Comparison of ENCODE assay signal across 8 cellular contexts in the genomic region with DNA sequence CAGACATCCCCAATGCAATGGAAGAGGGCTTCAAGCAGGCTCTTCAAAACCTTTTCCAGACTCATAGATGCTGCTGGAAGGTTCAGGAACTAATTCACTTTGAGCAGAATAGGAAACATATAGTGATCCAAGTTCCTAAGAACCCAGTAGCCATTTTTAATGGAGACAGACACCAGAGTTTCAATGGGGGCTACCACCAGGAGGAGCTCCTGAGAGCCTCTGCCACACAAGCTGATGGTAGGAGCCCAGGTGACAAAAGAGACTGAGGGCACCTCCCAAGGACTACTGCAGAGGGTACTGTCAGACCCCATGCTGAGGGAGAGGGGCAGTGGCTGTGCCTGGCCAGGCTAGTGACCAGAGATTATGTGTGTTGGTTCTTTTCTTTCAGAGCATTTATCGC. TPM values are rescaled to one million over a fixed set of nuclear protein-coding genes. Genes with fewer than 3 reads are reported as not detected.
DNase-seq lines count a peak whose midpoint lies in the region; ATAC-seq and TF ChIP-seq lines count a peak whose summit lies in the region.

No MANE protein-coding gene starts in this region.

- H4K20me1 ChIP-seq in PC-3 (ENCODE audit: low read length) (no peaks in the 10 kb centered on the region), mammary epithelial cell (ENCODE audit: insufficient read depth, low read length) (no peaks in the 10 kb centered on the region)

- in situ Hi-C loops in GM13976 (cut with MboI; ENCODE audit: low sequenced_read_pairs, unreplicated experiment): no loop called here
- in situ Hi-C loops in mammary epithelial cell (cut with MboI; ENCODE audit: low sequenced_read_pairs in 2 of 2): no loop called here

- WGBS in mammary epithelial cell (ENCODE audit: low coverage, missing lambda C conversion rate): 80% methylated on average over 1 of the region's 1 CpG
- 80% methylated on average over 1 of the region's 1 CpG for WGBS in esophagus muscularis mucosa

- intact Hi-C loops in PC-3 (cut with micrococcal nuclease): no loop called here
- intact Hi-C loops in mammary epithelial cell (cut with micrococcal nuclease): loop anchor here (1.0 kb wide), 1 partner anchor 45 kb away; no protein-coding TSS in a partner anchor
- intact Hi-C loops in esophagus muscularis mucosa (cut with DNase I): no loop called here

- H3K4me2 ChIP-seq in PC-3 (ENCODE audit: low read length): no peak overlapping the region
- H3K4me2 ChIP-seq in mammary epithelial cell (ENCODE audit: insufficient read depth, low read depth, low read length): no peak overlapping the region

- POLR2A ChIA-PET in PC-3 (lab: Charles Lee; ENCODE audit: unreplicated experiment): no interaction called here

- dilution Hi-C loops in mammary epithelial cell (cut with HindIII; ENCODE audit: low sequenced_read_pairs): no loop called here

- H3F3A ChIP-seq in PC-3 (ENCODE audit: low read length, unreplicated experiment): no peaks in the 10 kb centered on the region

- DNase-seq in GM13976 (ENCODE audit: low spot score) (no peak), PC-3 (peak; percentile 14), mammary epithelial cell (no peak), esophagus muscularis mucosa (ENCODE audit: extremely low spot score) (no peak), putamen (ENCODE audit: low spot score) (no peak), SIG-M5 treated with dmso at 0.1 percent for 504 hours (lab: John Stamatoyannopoulos, UW; ENCODE audit: unreplicated experiment) (no peak)
- DNase-seq in stimulated activated CD4-positive, alpha-beta T cell treated with anti-CD3 and anti-CD28 coated beads, Interleukin-2, amount 100 ng/mL, for 24 hours: peak; percentile 55 to 62

- no peak for TF ChIP-seq EP300 in esophagus muscularis mucosa (IDR thresholded peaks at IDR 0.05)

- H3K27me3 ChIP-seq in PC-3 (ENCODE audit: low read length): peaks cover 17% of the 10 kb centered on the region
- no peaks in the 10 kb centered on the region for H3K27me3 ChIP-seq in mammary epithelial cell (ENCODE audit: insufficient read depth, low read length)
- H3K27me3 ChIP-seq in esophagus muscularis mucosa: no peaks in the 10 kb centered on the region

- BruUV-seq in PC-3 (replicated peaks; lab: Mats Ljungman, UMichigan): no TSS peak
- BruUV-seq in mammary epithelial cell (replicated peaks; lab: Mats Ljungman, UMichigan): no TSS peak

- CTCF ChIA-PET in PC-3 (lab: Charles Lee): no interaction called here
- CTCF ChIA-PET in mammary epithelial cell (lab: Charles Lee; ENCODE audit: low non-redundant PET): interaction anchor here (0.5 to 0.8 kb wide), 3 partner anchors 22 to 1043 kb away, joined by 3 to 31 read pairs (median 3); no protein-coding TSS in a partner anchor

- H3K4me3 ChIP-seq in PC-3 (ENCODE audit: low read length): no peak overlapping the region
- no peak overlapping the region for H3K4me3 ChIP-seq in mammary epithelial cell (replicated peaks in 1 of 3; ENCODE audit: insufficient read depth in 1 of 3, low read depth in 2 of 3, low read length in 3 of 3)
- no peak overlapping the region for H3K4me3 ChIP-seq in esophagus muscularis mucosa

- ATAC-seq in PC-3 (no peak), HG02938 (IDR thresholded peaks at IDR 0.05; ENCODE audit: unreplicated experiment) (no peak)

- no peak overlapping the region for H3K27ac ChIP-seq in PC-3 (ENCODE audit: low read length)
- H3K27ac ChIP-seq in mammary epithelial cell (ENCODE audit: insufficient read depth, low read depth, low read length): no peak overlapping the region
- no peak overlapping the region for H3K27ac ChIP-seq in esophagus muscularis mucosa (replicated peaks in 1 of 4)

- H3K9ac ChIP-seq in PC-3 (ENCODE audit: low read length) (no peak overlapping the region), mammary epithelial cell (ENCODE audit: insufficient read depth, low read length) (no peak overlapping the region)

- H3K36me3 ChIP-seq in PC-3 (ENCODE audit: low read depth, low read length) (no peaks in the 10 kb centered on the region), mammary epithelial cell (ENCODE audit: insufficient read depth, low read length) (no peaks in the 10 kb centered on the region), esophagus muscularis mucosa (no peaks in the 10 kb centered on the region)

- H3K9me2 ChIP-seq in PC-3 (replicated peaks; ENCODE audit: low read length): no peaks in the 10 kb centered on the region

- H3K79me2 ChIP-seq in PC-3 (ENCODE audit: low read length) (no peaks in the 10 kb centered on the region), mammary epithelial cell (ENCODE audit: insufficient read depth, low read length) (no peaks in the 10 kb centered on the region)

- H3K9me3 ChIP-seq in PC-3 (ENCODE audit: low read length): no peaks in the 10 kb centered on the region
- no peaks in the 10 kb centered on the region for H3K9me3 ChIP-seq in mammary epithelial cell (replicated peaks; ENCODE audit: insufficient read depth, low read length)
- H3K9me3 ChIP-seq in esophagus muscularis mucosa: no peaks in the 10 kb centered on the region

- TF ChIP-seq POLR2A in esophagus muscularis mucosa (IDR thresholded peaks at IDR 0.05; ENCODE audit: low read depth): no peak

- H2AFZ ChIP-seq in PC-3 (ENCODE audit: low read length) (no peak overlapping the region), mammary epithelial cell (ENCODE audit: low read depth, low read length) (no peak overlapping the region)

- H3K4me1 ChIP-seq in PC-3 (ENCODE audit: insufficient read depth, low read length) (no peaks in the 10 kb centered on the region), mammary epithelial cell (ENCODE audit: insufficient read depth, low read length) (no peaks in the 10 kb centered on the region), esophagus muscularis mucosa (no peaks in the 10 kb centered on the region)

- TF ChIP-seq CTCF in GM13976 (IDR thresholded peaks at IDR 0.05; ENCODE audit: borderline replicate concordance, control extremely low read depth, extremely low read depth, insufficient read depth, missing control alignments): peak; percentile 32
- TF ChIP-seq CTCF in PC-3 (conservative IDR thresholded peaks at IDR 0.05; ENCODE audit: low read depth, low read length): peak; percentile 62
- peak; percentile 44 to 55 for TF ChIP-seq CTCF in mammary epithelial cell (conservative IDR thresholded peaks at IDR 0.05 in 1 of 2, IDR thresholded peaks at IDR 0.05 in 1 of 2; ENCODE audit: extremely low read depth in 1 of 2, insufficient read depth in 1 of 2, low read depth in 1 of 2, low read length in 2 of 2)
- no peak for TF ChIP-seq CTCF in esophagus muscularis mucosa (IDR thresholded peaks at IDR 0.05)

RNA-seq across cellular contexts. Expression of gene IFNG, which starts 45.9 kb away (rescaled TPM):
- not detected in 2 replicates for total RNA-seq in PC-3 (2014; rRNA removed)
- total RNA-seq in mammary epithelial cell: not detected
- polyA plus RNA-seq in mammary epithelial cell: not detected
- polyA minus RNA-seq in mammary epithelial cell: not detected
- not detected for total RNA-seq in esophagus muscularis mucosa

Comparison
In these comparisons a context has a peak if more than half of its experiments do, and no peak if none do; other contexts are left out.
1. DNase-seq: peak in PC-3 (single experiment) and stimulated activated CD4-positive, alpha-beta T cell treated with anti-CD3 and anti-CD28 coated beads, Interleukin-2, amount 100 ng/mL, for 24 hours (2 of 2); none in GM13976 (single experiment), mammary epithelial cell (single experiment), esophagus muscularis mucosa (single experiment), putamen (single experiment) and SIG-M5 treated with dmso at 0.1 percent for 504 hours (single experiment).
2. CTCF ChIP-seq: peak in GM13976 (single experiment), PC-3 (single experiment) and mammary epithelial cell (2 of 2); none in esophagus muscularis mucosa (0 of 3).